ENCODE assay signal across 20 cellular contexts in genomic region chr14:95522116-95522515, GRCh38. TPM values are rescaled to one million over a fixed set of nuclear protein-coding genes. Genes with fewer than 3 reads are reported as not detected.
A peak's percentile ranks its signal among the peaks of the same experiment; 100 is the strongest.
DNase-seq lines count a peak whose midpoint lies in the region; ATAC-seq and TF ChIP-seq lines count a peak whose summit lies in the region.
"Had no signal": no experiment of that assay in that cellular context is flagged by ENCODE, and none has a peak within 500 bp of the region (broad histone marks: within the 10 kb centered on the region; RNA-seq: fewer than 3 reads in every experiment).

No MANE protein-coding gene starts in this region.

- H3K9me3 ChIP-seq in KOPT-K1 (ENCODE audit: insufficient read depth, low read length, poor library complexity, severe bottlenecking): no peaks in the 10 kb centered on the region

- H3K4me1 Mint-ChIP-seq in activated T-cell treated with anti-CD3 and anti-CD28 coated beads, Interleukin-2, amount 50 U/mL, for 24 hours (ENCODE audit: low read depth): peaks cover 93% of the 10 kb centered on the region
- peaks cover 86% of the 10 kb centered on the region for H3K4me1 Mint-ChIP-seq in activated naive CD8-positive, alpha-beta T cell treated with anti-CD3 and anti-CD28 coated beads for 36 hours
- peaks cover 68 to 74% of the 10 kb centered on the region in 2 donors for H3K4me1 Mint-ChIP-seq in natural killer cell

- POLR2A ChIA-PET in RWPE1 (lab: Yijun Ruan, JAX; ENCODE audit: low non-redundant PET): no interaction called here

- ATAC-seq in natural killer cell: no peak
- ATAC-seq in HG03460 (IDR thresholded peaks at IDR 0.05; ENCODE audit: unreplicated experiment): no peak
- ATAC-seq: esophagus mucosa had no signal

- H3K9me3 Mint-ChIP-seq in activated T-cell treated with anti-CD3 and anti-CD28 coated beads, Interleukin-2, amount 50 U/mL, for 24 hours: no peaks in the 10 kb centered on the region
- no peaks in the 10 kb centered on the region for H3K9me3 Mint-ChIP-seq in activated naive CD8-positive, alpha-beta T cell treated with anti-CD3 and anti-CD28 coated beads for 36 hours
- no peaks in the 10 kb centered on the region for H3K9me3 Mint-ChIP-seq in natural killer cell
- H3K9me3 Mint-ChIP-seq: H9, neural progenitor cell had no signal

- CTCF ChIA-PET in RWPE1 (lab: Yijun Ruan, JAX): no interaction called here

- no peaks in the 10 kb centered on the region for H3K36me3 Mint-ChIP-seq in activated T-cell treated with anti-CD3 and anti-CD28 coated beads, Interleukin-2, amount 50 U/mL, for 24 hours (ENCODE audit: low read depth)
- H3K36me3 Mint-ChIP-seq in activated naive CD8-positive, alpha-beta T cell treated with anti-CD3 and anti-CD28 coated beads for 36 hours: peaks cover 3% of the 10 kb centered on the region
- H3K36me3 Mint-ChIP-seq in natural killer cell: no peaks in the 10 kb centered on the region
- H3K36me3 Mint-ChIP-seq: neural progenitor cell had no signal

- peak overlapping the region; percentile 26 for H3K4me3 Mint-ChIP-seq in activated T-cell treated with anti-CD3 and anti-CD28 coated beads, Interleukin-2, amount 50 U/mL, for 24 hours
- peak overlapping the region; percentile 44 for H3K4me3 Mint-ChIP-seq in activated naive CD8-positive, alpha-beta T cell treated with anti-CD3 and anti-CD28 coated beads for 36 hours
- no peak overlapping the region for H3K4me3 Mint-ChIP-seq in natural killer cell
- H3K4me3 Mint-ChIP-seq: H9, neural progenitor cell had no signal

- DNase-seq in activated T-cell treated with anti-CD3 and anti-CD28 coated beads, Interleukin-2, amount 50 U/mL, for 24 hours: no peak
- no peak for DNase-seq in activated T-cell treated with anti-CD3 and anti-CD28 coated beads, Interleukin-2, amount 50 U/mL, for 1 hour
- no peak for DNase-seq in activated naive CD8-positive, alpha-beta T cell treated with anti-CD3 and anti-CD28 coated beads for 36 hours
- no peak for DNase-seq in natural killer cell
- no peak for DNase-seq in 8988T
- DNase-seq in RWPE1 (ENCODE audit: low spot score): no peak
- DNase-seq: activated CD4-positive, alpha-beta T cell treated with anti-CD3 and anti-CD28 coated beads, Interleukin-2, amount 50 U/mL, for 1 hour; activated gamma-delta T cell; brain microvascular endothelial cell; dorsolateral prefrontal cortex; H9; mesendoderm; MM.1S; NCI-H1694; SHP77; T-helper 9 cell had no signal

- no peaks in the 10 kb centered on the region for H3K36me3 ChIP-seq in KOPT-K1 (ENCODE audit: insufficient read depth, low read length)
- H3K36me3 ChIP-seq: brain microvascular endothelial cell, neural progenitor cell had no signal

- no peak for TF ChIP-seq CTCF in natural killer cell (IDR thresholded peaks at IDR 0.05)
- no peak for TF ChIP-seq CTCF in RWPE1 (conservative IDR thresholded peaks at IDR 0.05; ENCODE audit: low read depth)

- no peaks in the 10 kb centered on the region for H3K27me3 Mint-ChIP-seq in activated T-cell treated with anti-CD3 and anti-CD28 coated beads, Interleukin-2, amount 50 U/mL, for 24 hours
- H3K27me3 Mint-ChIP-seq in activated naive CD8-positive, alpha-beta T cell treated with anti-CD3 and anti-CD28 coated beads for 36 hours: no peaks in the 10 kb centered on the region
- no peaks in the 10 kb centered on the region for H3K27me3 Mint-ChIP-seq in natural killer cell (ENCODE audit: low read depth in 2 of 2)

- H3K27ac ChIP-seq in KOPT-K1 (ENCODE audit: low read depth, low read length, poor library complexity, severe bottlenecking) (peak overlapping the region; percentile 86), RWPE1 (no peak overlapping the region)
- H3K27ac ChIP-seq: brain microvascular endothelial cell, neural progenitor cell had no signal

- intact Hi-C loops in natural killer cell (cut with micrococcal nuclease): no loop called here

- H3K27ac Mint-ChIP-seq in activated T-cell treated with anti-CD3 and anti-CD28 coated beads, Interleukin-2, amount 50 U/mL, for 24 hours: peak overlapping the region; percentile 98
- peak overlapping the region; percentile 99 for H3K27ac Mint-ChIP-seq in activated naive CD8-positive, alpha-beta T cell treated with anti-CD3 and anti-CD28 coated beads for 36 hours
- H3K27ac Mint-ChIP-seq in natural killer cell: peak overlapping the region; percentile 86 to 93
- H3K27ac Mint-ChIP-seq: H9, neural progenitor cell had no signal

RNA-seq across cellular contexts. Expression of gene SYNE3, which starts 5.7 kb away (rescaled TPM):
- 10 to 100 TPM; 38.0 to 38.8 TPM for total RNA-seq in activated naive CD8-positive, alpha-beta T cell treated with anti-CD3 and anti-CD28 coated beads for 36 hours
- total RNA-seq in natural killer cell: 10 to 100 TPM; 10.6 to 17.3 (median 15.4) TPM

RNA-seq across cellular contexts. Expression of gene GLRX5, which starts 12.7 kb away (rescaled TPM):
- 10 to 100 TPM; 57.9 to 60.7 TPM for total RNA-seq in activated naive CD8-positive, alpha-beta T cell treated with anti-CD3 and anti-CD28 coated beads for 36 hours
- total RNA-seq in natural killer cell: 10 to 100 TPM; 16.7 to 26.0 (median 23.4) TPM
